In genomic region chr5:7395432-7396168, GRCh38 we compare ENCODE assay signal across 11 cellular contexts. TPM values are rescaled to one million over a fixed set of nuclear protein-coding genes. Genes with fewer than 3 reads are reported as not detected.
A peak's percentile ranks its signal among the peaks of the same experiment; 100 is the strongest.
DNase-seq lines count a peak whose midpoint lies in the region; ATAC-seq and TF ChIP-seq lines count a peak whose summit lies in the region.
"Had no signal": no experiment of that assay in that cellular context is flagged by ENCODE, and none has a peak within 500 bp of the region (broad histone marks: within the 10 kb centered on the region; RNA-seq: fewer than 3 reads in every experiment).

ADCY2 (plus strand) TSS chr5:7396138; CDS start chr5:7396297, 159 bp downstream.

- H3K36me3 ChIP-seq in HUES64 (ENCODE audit: insufficient read depth, low read length) = no peaks in the 10 kb centered on the region
- H3K36me3 ChIP-seq in smooth muscle cell (ENCODE audit: low read depth) = no peaks in the 10 kb centered on the region
- no peaks in the 10 kb centered on the region for H3K36me3 ChIP-seq in Karpas-422 (ENCODE audit: insufficient read depth, low read length)

- no peak for TF ChIP-seq CTCF in smooth muscle cell (IDR thresholded peaks at IDR 0.05; ENCODE audit: borderline replicate concordance, insufficient read depth, poor library complexity, severe bottlenecking)

- no peak within 1 kb of the TSS for H3K4me3 Mint-ChIP-seq in activated CD8-positive, alpha-beta T cell treated with anti-CD3 and anti-CD28 coated beads, Interleukin-2, amount 10 ng/mL, durations not matched to agents 7 days and 5 days

- peak within 1 kb of the TSS; percentile 88 for H3K4me2 ChIP-seq in smooth muscle cell
- H3K4me2 ChIP-seq in Karpas-422 (ENCODE audit: low read depth, low read length, poor library complexity, severe bottlenecking) = no peak within 1 kb of the TSS

- H3K4me3 ChIP-seq in HUES64 (ENCODE audit: low read length) = peak within 1 kb of the TSS; percentile 72
- H3K4me3 ChIP-seq in smooth muscle cell = peak within 1 kb of the TSS; percentile 50
- no peak within 1 kb of the TSS for H3K4me3 ChIP-seq in Karpas-422 (ENCODE audit: low read length)

- H3K4me1 ChIP-seq in HUES64 (ENCODE audit: insufficient read depth, low read length) (peaks cover 43% of the 10 kb centered on the region), smooth muscle cell (ENCODE audit: low read depth) (peaks cover 3% of the 10 kb centered on the region), Karpas-422 (ENCODE audit: low read length) (no peaks in the 10 kb centered on the region)

- H3K27me3 ChIP-seq in HUES64 (ENCODE audit: insufficient read depth, low read length) (peaks cover 46% of the 10 kb centered on the region; the same call in 1 of the 2 replicates), layer of hippocampus (ENCODE audit: control insufficient read depth, insufficient read depth, low read length) (no peaks in the 10 kb centered on the region), smooth muscle cell (ENCODE audit: low read depth) (peaks cover 14% of the 10 kb centered on the region), Karpas-422 (ENCODE audit: low read length) (no peaks in the 10 kb centered on the region)

- H4K20me1 ChIP-seq in smooth muscle cell (ENCODE audit: low read depth) = no peaks in the 10 kb centered on the region
- H4K20me1 ChIP-seq in Karpas-422 (ENCODE audit: insufficient read depth, low read depth, low read length) = no peaks in the 10 kb centered on the region

- H3K4me1 Mint-ChIP-seq in activated CD8-positive, alpha-beta T cell treated with anti-CD3 and anti-CD28 coated beads, Interleukin-2, amount 10 ng/mL, durations not matched to agents 7 days and 5 days (ENCODE audit: low read depth) = peaks cover 4% of the 10 kb centered on the region

- peaks cover 3% of the 10 kb centered on the region for H3K36me3 Mint-ChIP-seq in activated CD8-positive, alpha-beta T cell treated with anti-CD3 and anti-CD28 coated beads, Interleukin-2, amount 10 ng/mL, durations not matched to agents 7 days and 5 days (ENCODE audit: low read depth)

- POLR2A ChIA-PET in activated CD8-positive, alpha-beta T cell treated with anti-CD3 and anti-CD28 coated beads, Interleukin-2, amount 10 ng/mL, durations not matched to agents 7 days and 5 days (lab: Charles Lee) = no interaction called here

- no peak within 1 kb of the TSS for H3K27ac Mint-ChIP-seq in activated CD8-positive, alpha-beta T cell treated with anti-CD3 and anti-CD28 coated beads, Interleukin-2, amount 10 ng/mL, durations not matched to agents 7 days and 5 days

- CTCF ChIA-PET in activated CD8-positive, alpha-beta T cell treated with anti-CD3 and anti-CD28 coated beads, Interleukin-2, amount 10 ng/mL, durations not matched to agents 7 days and 5 days (lab: Charles Lee) = no interaction called here

- WGBS in HUES64 = under 1% methylated on average over 61 of the region's 73 CpGs
- WGBS in smooth muscle cell (ENCODE audit: low lambda C conversion rate) = 0% methylated on average over 11 of the region's 73 CpGs

- H3K9ac ChIP-seq in HUES64 (ENCODE audit: low read depth, low read length) = peak within 1 kb of the TSS; percentile 82
- no peak within 1 kb of the TSS for H3K9ac ChIP-seq in smooth muscle cell (ENCODE audit: low read depth)
- no peak within 1 kb of the TSS for H3K9ac ChIP-seq in Karpas-422 (ENCODE audit: low read length)

- H3K79me2 ChIP-seq in smooth muscle cell (ENCODE audit: low read depth) = peaks cover 11% of the 10 kb centered on the region
- H3K79me2 ChIP-seq in Karpas-422 (ENCODE audit: low read length) = no peaks in the 10 kb centered on the region

- H3F3A ChIP-seq in smooth muscle cell (ENCODE audit: low read depth) = peaks cover 12% of the 10 kb centered on the region

- DNase-seq in caudate nucleus (lab: John Stamatoyannopoulos, UW) = peak in 2 of 61 donors; percentile 45 to 56
- DNase-seq in smooth muscle cell (lab: John Stamatoyannopoulos, UW; ENCODE audit: unreplicated experiment) = no peak
- DNase-seq in Karpas-422 = no peak
- no peak for DNase-seq in activated CD8-positive, alpha-beta T cell treated with anti-CD3 and anti-CD28 coated beads, Interleukin-2, amount 10 ng/mL, durations not matched to agents 7 days and 5 days
- DNase-seq in NCI-H1694 (lab: John Stamatoyannopoulos, UW) = no peak
- DNase-seq: activated naive CD4-positive, alpha-beta T cell treated with anti-CD3 and anti-CD28 coated beads, Interleukin-2, amount 50 U/mL, for 16 hours; NCI-H2227 treated with DMSO at 0.1 percent for 48 hours; T1000 had no signal

- ATAC-seq in HG03280 (IDR thresholded peaks at IDR 0.05; ENCODE audit: unreplicated experiment) = no peak
- ATAC-seq in activated CD8-positive, alpha-beta T cell treated with anti-CD3 and anti-CD28 coated beads, Interleukin-2, amount 10 ng/mL, durations not matched to agents 7 days and 5 days = no peak

- H3K9me2 ChIP-seq in Karpas-422 (replicated peaks; ENCODE audit: insufficient read depth, low read length) = no peaks in the 10 kb centered on the region

- no peaks in the 10 kb centered on the region for H3K9me3 Mint-ChIP-seq in activated CD8-positive, alpha-beta T cell treated with anti-CD3 and anti-CD28 coated beads, Interleukin-2, amount 10 ng/mL, durations not matched to agents 7 days and 5 days (ENCODE audit: insufficient read depth)

- no peaks in the 10 kb centered on the region for H3K9me3 ChIP-seq in HUES64 (ENCODE audit: insufficient read depth, low read depth, low read length)
- H3K9me3 ChIP-seq in smooth muscle cell (replicated peaks; ENCODE audit: low read depth) = no peaks in the 10 kb centered on the region
- H3K9me3 ChIP-seq in Karpas-422 (ENCODE audit: low read length) = no peaks in the 10 kb centered on the region

- H3K27ac ChIP-seq in HUES64 (ENCODE audit: low read depth, low read length) = peak within 1 kb of the TSS; percentile 66
- H3K27ac ChIP-seq in caudate nucleus (ENCODE audit: low read depth, low read length) = peak within 1 kb of the TSS; percentile 67
- peak within 1 kb of the TSS; percentile 57 for H3K27ac ChIP-seq in layer of hippocampus (ENCODE audit: low read depth, low read length)
- H3K27ac ChIP-seq in smooth muscle cell (ENCODE audit: low read depth) = no peak within 1 kb of the TSS
- no peak within 1 kb of the TSS for H3K27ac ChIP-seq in Karpas-422 (ENCODE audit: low read length)

- H2AFZ ChIP-seq in smooth muscle cell (ENCODE audit: low read depth) (peak within 1 kb of the TSS; percentile 82), Karpas-422 (ENCODE audit: low read length) (no peak within 1 kb of the TSS)

- H3K27me3 Mint-ChIP-seq in activated CD8-positive, alpha-beta T cell treated with anti-CD3 and anti-CD28 coated beads, Interleukin-2, amount 10 ng/mL, durations not matched to agents 7 days and 5 days (ENCODE audit: low read depth) = peaks cover 28% of the 10 kb centered on the region

RNA-seq across cellular contexts. Expression of gene ADCY2, which starts in this region (rescaled TPM):
- 41.4 TPM for polyA plus RNA-seq in HUES64 (2013, experiment 1 of 2)
- 43.0 TPM for polyA plus RNA-seq in HUES64 (2013, experiment 2 of 2)
- total RNA-seq in smooth muscle cell = 5.6 and 8.0 TPM in 2 replicates
- 2.0 and 2.8 TPM in 2 replicates for polyA plus RNA-seq in smooth muscle cell
- not detected in 2 replicates for total RNA-seq in Karpas-422 (2014; rRNA removed; shearing (Covaris generic); ENCODE audit: low replicate concordance)
- not detected for total RNA-seq in activated CD8-positive, alpha-beta T cell treated with anti-CD3 and anti-CD28 coated beads, Interleukin-2, amount 10 ng/mL, durations not matched to agents 7 days and 5 days

Comparison
In these comparisons a context has a peak if more than half of its experiments do, and no peak if none do; other contexts are left out.
1. H3K27ac ChIP-seq: peak in HUES64 (single experiment), caudate nucleus (single experiment) and layer of hippocampus (single experiment); none in smooth muscle cell (single experiment) and Karpas-422 (single experiment).